10 cellular contexts compared by ENCODE assay signal in genomic region chr2:230601510-230601909, GRCh38.
DNase-seq lines count a peak whose midpoint lies in the region; ATAC-seq and TF ChIP-seq lines count a peak whose summit lies in the region.
"Had no signal": no experiment of that assay in that cellular context is flagged by ENCODE, and none has a peak within 500 bp of the region (broad histone marks: within the 10 kb centered on the region; RNA-seq: fewer than 3 reads in every experiment).

No MANE protein-coding gene starts in this region.

- H3K4me1 Mint-ChIP-seq in activated naive CD4-positive, alpha-beta T cell treated with anti-CD3 and anti-CD28 coated beads, Interleukin-2, amount 10 ng/mL, durations not matched to agents 7 days and 5 days, result peaks cover 77% of the 10 kb centered on the region
- no peaks in the 10 kb centered on the region for H3K4me1 Mint-ChIP-seq in type B pancreatic cell (ENCODE audit: unreplicated experiment)

- H3K4me1 ChIP-seq in thymus (ENCODE audit: control insufficient read depth, insufficient read depth, low read length) (peaks cover 14% of the 10 kb centered on the region), breast epithelium (no peaks in the 10 kb centered on the region)

- H3K27me3 ChIP-seq in thymus (ENCODE audit: control insufficient read depth, insufficient read depth) (no peaks in the 10 kb centered on the region), breast epithelium (no peaks in the 10 kb centered on the region)

- ATAC-seq in HG02623 (IDR thresholded peaks at IDR 0.05; ENCODE audit: unreplicated experiment) (peak; percentile 44), HG03575 (IDR thresholded peaks at IDR 0.05; ENCODE audit: extremely low read depth, insufficient number of reproducible peaks, low FRiP score, unreplicated experiment) (peak; percentile 31)

- TF ChIP-seq CTCF in breast epithelium (IDR thresholded peaks at IDR 0.05) (no peak), type B pancreatic cell (conservative IDR thresholded peaks at IDR 0.05) (no peak)

- no peaks in the 10 kb centered on the region for H3K27me3 Mint-ChIP-seq in activated naive CD4-positive, alpha-beta T cell treated with anti-CD3 and anti-CD28 coated beads, Interleukin-2, amount 10 ng/mL, durations not matched to agents 7 days and 5 days
- H3K27me3 Mint-ChIP-seq in type B pancreatic cell, result peaks cover 18% of the 10 kb centered on the region

- peaks cover 53% of the 10 kb centered on the region for H3K36me3 Mint-ChIP-seq in activated naive CD4-positive, alpha-beta T cell treated with anti-CD3 and anti-CD28 coated beads, Interleukin-2, amount 10 ng/mL, durations not matched to agents 7 days and 5 days
- H3K36me3 Mint-ChIP-seq in type B pancreatic cell, result no peaks in the 10 kb centered on the region

- DNase-seq in activated naive CD4-positive, alpha-beta T cell treated with anti-CD3 and anti-CD28 coated beads, Interleukin-2, amount 10 ng/mL, durations not matched to agents 7 days and 5 days, result no peak
- DNase-seq in activated naive CD4-positive, alpha-beta T cell (lab: John Stamatoyannopoulos, UW), result no peak
- DNase-seq in head of caudate nucleus (no peak), breast epithelium (ENCODE audit: low spot score in 2 of 2) (no peak), type B pancreatic cell (ENCODE audit: extremely low spot score, unreplicated experiment) (no peak)
- DNase-seq: occipital lobe had no signal

- WGBS in thymus, result 84% methylated on average over 7 of the region's 7 CpGs

- H3K4me3 ChIP-seq in thymus (ENCODE audit: low read length), result no peak overlapping the region
- no peak overlapping the region for H3K4me3 ChIP-seq in breast epithelium

- H3K27ac ChIP-seq in thymus (ENCODE audit: low read depth) (peak overlapping the region; percentile 70), breast epithelium (no peak overlapping the region)

- H3K9me3 ChIP-seq in thymus (ENCODE audit: control insufficient read depth), result no peaks in the 10 kb centered on the region
- H3K9me3 ChIP-seq in breast epithelium, result no peaks in the 10 kb centered on the region

- H3K27ac Mint-ChIP-seq in activated naive CD4-positive, alpha-beta T cell treated with anti-CD3 and anti-CD28 coated beads, Interleukin-2, amount 10 ng/mL, durations not matched to agents 7 days and 5 days, result peak overlapping the region; percentile 87
- no peak overlapping the region for H3K27ac Mint-ChIP-seq in type B pancreatic cell
- H3K27ac Mint-ChIP-seq: dendritic cell treated with granulocyte-macrophage colony-stimulating factor and Interleukin-4, amounts not matched to agents 40 ng/mL and 50 ng/mL, for 4 days had no signal

- peaks cover 44% of the 10 kb centered on the region for H3K9me3 Mint-ChIP-seq in activated naive CD4-positive, alpha-beta T cell treated with anti-CD3 and anti-CD28 coated beads, Interleukin-2, amount 10 ng/mL, durations not matched to agents 7 days and 5 days
- H3K9me3 Mint-ChIP-seq in type B pancreatic cell, result no peaks in the 10 kb centered on the region
- H3K9me3 Mint-ChIP-seq: dendritic cell treated with granulocyte-macrophage colony-stimulating factor and Interleukin-4, amounts not matched to agents 40 ng/mL and 50 ng/mL, for 4 days had no signal

- CTCF ChIA-PET in activated naive CD4-positive, alpha-beta T cell treated with anti-CD3 and anti-CD28 coated beads, Interleukin-2, amount 10 ng/mL, durations not matched to agents 7 days and 5 days (lab: Charles Lee), result interaction anchor here (1.7 kb wide), 1 partner anchor 9 kb away, joined by 4 read pairs; no protein-coding TSS in a partner anchor

- no peak for TF ChIP-seq POLR2A in breast epithelium (IDR thresholded peaks at IDR 0.05)

- no peak overlapping the region for H3K4me3 Mint-ChIP-seq in activated naive CD4-positive, alpha-beta T cell treated with anti-CD3 and anti-CD28 coated beads, Interleukin-2, amount 10 ng/mL, durations not matched to agents 7 days and 5 days
- no peak overlapping the region for H3K4me3 Mint-ChIP-seq in type B pancreatic cell
- H3K4me3 Mint-ChIP-seq: dendritic cell treated with granulocyte-macrophage colony-stimulating factor and Interleukin-4, amounts not matched to agents 40 ng/mL and 50 ng/mL, for 4 days had no signal

- intact Hi-C loops in head of caudate nucleus (cut with DNase I), result no loop called here
- intact Hi-C loops in breast epithelium (cut with DNase I; ENCODE audit: low total_unique reads), result no loop called here

- H3K36me3 ChIP-seq in thymus (ENCODE audit: control insufficient read depth, insufficient read depth), result no peaks in the 10 kb centered on the region
- no peaks in the 10 kb centered on the region for H3K36me3 ChIP-seq in breast epithelium
